9 cellular contexts compared by ENCODE assay signal in genomic region chr12:123427036-123427769, GRCh38. TPM values are rescaled to one million over a fixed set of nuclear protein-coding genes. Genes with fewer than 3 reads are reported as not detected.
DNase-seq lines count a peak whose midpoint lies in the region; ATAC-seq, FAIRE-seq and TF ChIP-seq lines count a peak whose summit lies in the region.
"Had no signal": no experiment of that assay in that cellular context is flagged by ENCODE, and none has a peak within 500 bp of the region (broad histone marks: within the 10 kb centered on the region; RNA-seq: fewer than 3 reads in every experiment).

No MANE protein-coding gene starts in this region.

- TF ChIP-seq CTCF in testis (IDR thresholded peaks at IDR 0.05) (no peak), gastrocnemius medialis (IDR thresholded peaks at IDR 0.05 in 4 of 5, conservative IDR thresholded peaks at IDR 0.05 in 1 of 5) (no peak)

- H3K36me3 ChIP-seq in BLaER1: peaks cover 99% of the 10 kb centered on the region
- no peaks in the 10 kb centered on the region for H3K36me3 ChIP-seq in testis (ENCODE audit: low read depth, missing control alignments)
- H3K36me3 ChIP-seq in gastrocnemius medialis: peaks cover 0 to 20% of the 10 kb centered on the region in 2 donors

- H3K9me3 ChIP-seq in BLaER1 (no peaks in the 10 kb centered on the region; the same call in 1 of the 2 replicates), testis (no peaks in the 10 kb centered on the region), gastrocnemius medialis (no peaks in the 10 kb centered on the region)

- H3K4me1 ChIP-seq in BLaER1 (peaks cover 28% of the 10 kb centered on the region), testis (no peaks in the 10 kb centered on the region), gastrocnemius medialis (no peaks in the 10 kb centered on the region)

- no peak for FAIRE-seq in HTR-8/SVneo (lab: Jason Lieb, UNC)

- no peak overlapping the region for H3K4me3 ChIP-seq in BLaER1
- no peak overlapping the region for H3K4me3 ChIP-seq in testis
- no peak overlapping the region for H3K4me3 ChIP-seq in gastrocnemius medialis

- 93 to 96% methylated on average over 8 of the region's 8 CpGs for WGBS in testis, 2 donors

- in situ Hi-C loops in gastrocnemius medialis (cut with MboI; ENCODE audit: low sequenced_read_pairs in 4 of 4): no loop called here

- peak overlapping the region; percentile 53; the same call in 1 of the 2 replicates for H3K9ac ChIP-seq in BLaER1

- ATAC-seq in GM19025 (IDR thresholded peaks at IDR 0.05; ENCODE audit: low read depth, unreplicated experiment) (peak; percentile 90), HG02943 (IDR thresholded peaks at IDR 0.05; ENCODE audit: low read depth, unreplicated experiment) (peak; percentile 88), gastrocnemius medialis (no peak)

- peak; percentile 25 for DNase-seq in T-helper 9 cell
- no peak for DNase-seq in testis
- no peak for DNase-seq in HTR-8/SVneo (ENCODE audit: insufficient read length, low spot score)
- DNase-seq in gastrocnemius medialis: no peak
- DNase-seq in iPS-NIHi7 (ENCODE audit: extremely low spot score): no peak
- DNase-seq: NCI-H1417 treated with DMSO at 0.1 percent for 48 hours had no signal

- intact Hi-C loops in testis (cut with DNase I; ENCODE audit: low total_unique reads) (no loop called here), gastrocnemius medialis (cut with DNase I; ENCODE audit: low total_unique reads) (no loop called here)

- H3K27me3 ChIP-seq in BLaER1 (no peaks in the 10 kb centered on the region), testis (no peaks in the 10 kb centered on the region), gastrocnemius medialis (no peaks in the 10 kb centered on the region)

- peaks cover 88% of the 10 kb centered on the region for H4K20me1 ChIP-seq in BLaER1

- TF ChIP-seq POLR2A in testis (IDR thresholded peaks at IDR 0.05) (no peak), gastrocnemius medialis (IDR thresholded peaks at IDR 0.05) (no peak)

- peak overlapping the region; percentile 60 for H3K4me2 ChIP-seq in BLaER1

- H3K27ac ChIP-seq in BLaER1 (peak overlapping the region; percentile 27), testis (no peak overlapping the region), gastrocnemius medialis (no peak overlapping the region)

RNA-seq across cellular contexts. Expression of gene RILPL2, which starts 9.3 kb away (rescaled TPM):
- total RNA-seq in testis (1 to 10 TPM; 2.2 to 2.8 TPM), gastrocnemius medialis (1 to 10 TPM; 1.2 to 2.0 (median 1.7) TPM)
- 3.6 TPM for polyA plus RNA-seq in testis (ENCODE audit: insufficient read depth, low read depth, low replicate concordance)

RNA-seq across cellular contexts. Expression of gene SNRNP35, which starts 30.7 kb away (rescaled TPM):
- total RNA-seq in testis (10 to 100 TPM; 16.5 to 31.7 TPM), gastrocnemius medialis (10 to 100 TPM; 22.6 to 40.4 (median 23.5) TPM)
- polyA plus RNA-seq in testis (ENCODE audit: insufficient read depth, low read depth, low replicate concordance): 32.0 TPM

RNA-seq across cellular contexts. Expression of gene KMT5A, which starts 43.3 kb away (rescaled TPM):
- total RNA-seq in testis (10 to 100 TPM; 25.3 to 28.3 TPM), gastrocnemius medialis (10 to 100 TPM; 13.4 to 25.8 (median 21.9) TPM)
- 25.2 TPM for polyA plus RNA-seq in testis (ENCODE audit: insufficient read depth, low read depth, low replicate concordance)

Comparison
In these comparisons a context has a peak if more than half of its experiments do, and no peak if none do; other contexts are left out.
1. ATAC-seq: peak in GM19025 (single experiment) and HG02943 (single experiment); none in gastrocnemius medialis (0 of 2).